Comparison of ENCODE assay signal across 1 cellular context in genomic region chr1:166127003-166127402, GRCh38.
TF ChIP-seq lines count a peak whose summit lies in the region.

No MANE protein-coding gene starts in this region.

TF ChIP-seq in GM12878, 131 proteins besides CTCF, POLR2A, EP300 and RAD21 (continued from another document):
- TF ChIP-seq ZNF687 (IDR thresholded peaks at IDR 0.05), result no peak
- peak; percentile 79 for TF ChIP-seq SPI1 (IDR thresholded peaks at IDR 0.05; ENCODE audit: borderline replicate concordance, insufficient read depth, low read depth, low read length)
- no peak for TF ChIP-seq CHD1 (IDR thresholded peaks at IDR 0.05; ENCODE audit: low read depth, low read length)
- no peak for TF ChIP-seq TCF7 (IDR thresholded peaks at IDR 0.05; ENCODE audit: borderline replicate concordance)
- TF ChIP-seq ETV6 (conservative IDR thresholded peaks at IDR 0.05 in 1 of 2, IDR thresholded peaks at IDR 0.05 in 1 of 2; ENCODE audit: borderline replicate concordance in 1 of 2, low read depth in 1 of 2), result peak in 1 of 2 experiments; percentile 50; a peak in 1 of 4 replicates
TF ChIP-seq in GM12878: peak in this region for 2.
